Comparison of ENCODE assay signal across 20 cellular contexts in genomic region chr16:75292691-75293090, GRCh38. TPM values are rescaled to one million over a fixed set of nuclear protein-coding genes. Genes with fewer than 3 reads are reported as not detected.
DNase-seq lines count a peak whose midpoint lies in the region; ATAC-seq and TF ChIP-seq lines count a peak whose summit lies in the region.
"Had no signal": no experiment of that assay in that cellular context is flagged by ENCODE, and none has a peak within 500 bp of the region (broad histone marks: within the 10 kb centered on the region; RNA-seq: fewer than 3 reads in every experiment).

No MANE protein-coding gene starts in this region.

- no peaks in the 10 kb centered on the region for H3K27me3 ChIP-seq in mammary epithelial cell (ENCODE audit: insufficient read depth, low read length)
- H3K27me3 ChIP-seq in vagina: no peaks in the 10 kb centered on the region
- H3K27me3 ChIP-seq in effector memory CD4-positive, alpha-beta T cell (replicated peaks; ENCODE audit: control insufficient read depth, insufficient read depth, low read length, poor library complexity, severe bottlenecking): no peaks in the 10 kb centered on the region

- no peak overlapping the region for H3K4me3 Mint-ChIP-seq in MCF 10A (ENCODE audit: unreplicated experiment)
- H3K4me3 Mint-ChIP-seq: CD14-positive monocyte; CD4-positive, alpha-beta memory T cell; GM23338 had no signal

- no peak overlapping the region for H3K4me2 ChIP-seq in mammary epithelial cell (ENCODE audit: insufficient read depth, low read depth, low read length)
- H3K4me2 ChIP-seq: A549, GM23338 had no signal

- TF ChIP-seq CTCF in mammary epithelial cell (conservative IDR thresholded peaks at IDR 0.05 in 1 of 2, IDR thresholded peaks at IDR 0.05 in 1 of 2; ENCODE audit: extremely low read depth in 1 of 2, insufficient read depth in 1 of 2, low read depth in 1 of 2, low read length in 2 of 2): no peak
- no peak for TF ChIP-seq CTCF in MCF 10A (IDR thresholded peaks at IDR 0.05; ENCODE audit: unreplicated experiment)
- TF ChIP-seq CTCF in vagina (IDR thresholded peaks at IDR 0.05): no peak

- H3K4me1 Mint-ChIP-seq in MCF 10A (ENCODE audit: insufficient read depth, unreplicated experiment): peaks cover 16% of the 10 kb centered on the region
- H3K4me1 Mint-ChIP-seq: CD14-positive monocyte had no signal

- H3K79me2 ChIP-seq in mammary epithelial cell (ENCODE audit: insufficient read depth, low read length): no peaks in the 10 kb centered on the region

- no peak overlapping the region for H2AFZ ChIP-seq in mammary epithelial cell (ENCODE audit: low read depth, low read length)
- H2AFZ ChIP-seq: GM23338 had no signal

- H3K9me3 ChIP-seq in mammary epithelial cell (replicated peaks; ENCODE audit: insufficient read depth, low read length) (no peaks in the 10 kb centered on the region), vagina (no peaks in the 10 kb centered on the region)
- no peaks in the 10 kb centered on the region for H3K9me3 ChIP-seq in effector memory CD4-positive, alpha-beta T cell (ENCODE audit: control insufficient read depth, low read length)
- H3K9me3 ChIP-seq: A549 had no signal

- no peak overlapping the region for H3K4me3 ChIP-seq in mammary epithelial cell (replicated peaks in 1 of 3; ENCODE audit: insufficient read depth in 1 of 3, low read depth in 2 of 3, low read length in 3 of 3)
- H3K4me3 ChIP-seq in vagina: no peak overlapping the region
- no peak overlapping the region for H3K4me3 ChIP-seq in effector memory CD4-positive, alpha-beta T cell (ENCODE audit: insufficient read depth, low read depth, low read length, poor library complexity, severe bottlenecking)
- H3K4me3 ChIP-seq: A549, GM12878, GM23338 had no signal

- H3K9ac ChIP-seq in mammary epithelial cell (ENCODE audit: insufficient read depth, low read length): no peak overlapping the region

- no peaks in the 10 kb centered on the region for H4K20me1 ChIP-seq in mammary epithelial cell (ENCODE audit: insufficient read depth, low read length)

- dilution Hi-C loops in mammary epithelial cell (cut with HindIII; ENCODE audit: low sequenced_read_pairs): no loop called here

- TF ChIP-seq POLR2A in vagina (IDR thresholded peaks at IDR 0.05): no peak

- H3K27ac ChIP-seq in mammary epithelial cell (ENCODE audit: insufficient read depth, low read depth, low read length) (no peak overlapping the region), vagina (peak overlapping the region; percentile 70)
- no peak overlapping the region for H3K27ac ChIP-seq in effector memory CD4-positive, alpha-beta T cell (ENCODE audit: insufficient read depth, low read length, poor library complexity, severe bottlenecking)
- H3K27ac ChIP-seq: 22Rv1, A549, HL-60 had no signal

- no TSS peak for BruUV-seq in mammary epithelial cell (replicated peaks; lab: Mats Ljungman, UMichigan)
- BruUV-seq in MCF 10A (replicated peaks; lab: Mats Ljungman, UMichigan): no TSS peak

- H3K36me3 ChIP-seq in mammary epithelial cell (ENCODE audit: insufficient read depth, low read length): peaks cover 14% of the 10 kb centered on the region
- peaks cover 0 to 13% of the 10 kb centered on the region in 2 donors for H3K36me3 ChIP-seq in vagina
- H3K36me3 ChIP-seq in effector memory CD4-positive, alpha-beta T cell (ENCODE audit: control insufficient read depth, insufficient read depth, low read length): peaks cover 30% of the 10 kb centered on the region

- no peaks in the 10 kb centered on the region for H3K9me3 Mint-ChIP-seq in MCF 10A (ENCODE audit: unreplicated experiment)
- H3K9me3 Mint-ChIP-seq: CD4-positive, alpha-beta memory T cell; GM23338 had no signal

- CTCF ChIA-PET in mammary epithelial cell (lab: Charles Lee; ENCODE audit: low non-redundant PET) (no interaction called here), MCF 10A (lab: Yijun Ruan, JAX) (interaction anchor here (0.8 to 1.0 kb wide), 2 partner anchors 12 to 172 kb away, joined by 3 read pairs; no protein-coding TSS in a partner anchor)

- H3K4me1 ChIP-seq in mammary epithelial cell (ENCODE audit: insufficient read depth, low read length) (peaks cover 15% of the 10 kb centered on the region), vagina (peaks cover 33% of the 10 kb centered on the region)
- peaks cover 12% of the 10 kb centered on the region for H3K4me1 ChIP-seq in effector memory CD4-positive, alpha-beta T cell (ENCODE audit: control insufficient read depth, insufficient read depth, low read length, poor library complexity, severe bottlenecking)

- 94% methylated on average over 3 of the region's 3 CpGs for WGBS in mammary epithelial cell (ENCODE audit: low coverage, missing lambda C conversion rate)

- no peak overlapping the region for H3K27ac Mint-ChIP-seq in MCF 10A (ENCODE audit: low read depth, unreplicated experiment)
- H3K27ac Mint-ChIP-seq: CD14-positive monocyte, GM23338 had no signal

- DNase-seq in mammary epithelial cell (peak; percentile 41), MCF 10A (ENCODE audit: unreplicated experiment) (no peak), amniotic epithelial cell (ENCODE audit: low read depth) (peak; percentile 18), vagina (ENCODE audit: extremely low spot score in 2 of 2) (no peak)
- DNase-seq in effector memory CD4-positive, alpha-beta T cell: no peak
- DNase-seq: AML-193; CD4-positive, alpha-beta memory T cell; DMS79 treated with DMSO at 0.1 percent for 48 hours; GF-D8; H7 had no signal

- peaks cover 51% of the 10 kb centered on the region for H3K36me3 Mint-ChIP-seq in MCF 10A (ENCODE audit: insufficient read depth, unreplicated experiment)

- H3K27me3 Mint-ChIP-seq in MCF 10A (ENCODE audit: insufficient read depth, unreplicated experiment): no peaks in the 10 kb centered on the region

- in situ Hi-C loops in mammary epithelial cell (cut with MboI; ENCODE audit: low sequenced_read_pairs in 2 of 2): no loop called here

- ATAC-seq in esophagus mucosa: peak; percentile 57
- ATAC-seq in GM19351 (IDR thresholded peaks at IDR 0.05; ENCODE audit: unreplicated experiment): no peak
- no peak for ATAC-seq in GM18520 (IDR thresholded peaks at IDR 0.05; ENCODE audit: unreplicated experiment)
- ATAC-seq: A549, GM12878, GM23338, HCT116 had no signal

- POLR2A ChIA-PET in MCF 10A (lab: Yijun Ruan, JAX): interaction anchor here (0.6 to 2.4 kb wide), 3 partner anchors 13 to 72 kb away, joined by 3 to 11 read pairs (median 3); no protein-coding TSS in a partner anchor

- intact Hi-C loops in mammary epithelial cell (cut with micrococcal nuclease) (no loop called here), MCF 10A (cut with micrococcal nuclease) (no loop called here), vagina (cut with DNase I) (no loop called here)

RNA-seq across cellular contexts. Expression of gene BCAR1, which starts 41.3 kb away (rescaled TPM):
- total RNA-seq in mammary epithelial cell (100 to 1,000 TPM in 1 of 2 donors, 10 to 100 TPM in 1; 58.0 to 103 TPM), MCF 10A (2022) (58.6 and 68.1 TPM in 2 replicates), esophagus mucosa (33.0 TPM), vagina (39.5 TPM)
- 46.8 TPM for polyA plus RNA-seq in mammary epithelial cell
- 19.5 TPM for polyA minus RNA-seq in mammary epithelial cell
- polyA plus RNA-seq: CD14-positive monocyte had no signal

Comparison
In these comparisons a context has a peak if more than half of its experiments do, and no peak if none do; other contexts are left out.
1. DNase-seq: peak in mammary epithelial cell (single experiment) and amniotic epithelial cell (single experiment); none in MCF 10A (single experiment), vagina (0 of 2) and effector memory CD4-positive, alpha-beta T cell (0 of 3).